Comparison of ENCODE assay signal across 29 cellular contexts in genomic region chr1:162324391-162324790, GRCh38. TPM values are rescaled to one million over a fixed set of nuclear protein-coding genes. Genes with fewer than 3 reads are reported as not detected.
"Had no signal": no experiment of that assay in that cellular context is flagged by ENCODE, and none has a peak within 500 bp of the region (broad histone marks: within the 10 kb centered on the region; RNA-seq: fewer than 3 reads in every experiment).

No MANE protein-coding gene starts in this region.

- H3K36me3 Mint-ChIP-seq: activated naive CD8-positive, alpha-beta T cell; mesothelial cell of epicardium; natural killer cell had no signal

- H3K27ac Mint-ChIP-seq: activated B cell treated with CpG ODN at 0.5 μM for 24 hours; activated CD8-positive, alpha-beta T cell treated with anti-CD3 and anti-CD28 coated beads for 36 hours; activated naive CD8-positive, alpha-beta T cell; activated T-cell treated with anti-CD3 and anti-CD28 coated beads, Interleukin-2, amount 50 U/mL, for 72 hours; mesothelial cell of epicardium; natural killer cell; T-helper 2 cell treated with Interferon-gamma antibody and Interleukin-4, amounts not matched to agents 5 μg/mL and 100 μg/mL, for 36 hours had no signal

- DNase-seq: activated B cell treated with CpG ODN at 0.5 μM for 24 hours; activated CD4-positive, alpha-beta T cell treated with anti-CD3 and anti-CD28 coated beads, Interleukin-2, amount 50 U/mL, for 1 hour; activated CD8-positive, alpha-beta T cell treated with anti-CD3 and anti-CD28 coated beads for 36 hours; activated naive CD4-positive, alpha-beta T cell; activated T-cell treated with anti-CD3 and anti-CD28 coated beads for 4 hours; activated T-cell treated with anti-CD3 and anti-CD28 coated beads, Interleukin-2, amount 50 U/mL, for 72 hours; anterior cingulate cortex; brain microvascular endothelial cell; cortex of kidney; foreskin keratinocyte; heart right ventricle; natural killer cell; right cardiac atrium; spleen; stimulated activated naive CD4-positive, alpha-beta T cell treated with Interleukin-2 at 50 U/mL for 16 hours; T-helper 1 cell had no signal

- H3K4me3 Mint-ChIP-seq: activated B cell treated with CpG ODN at 0.5 μM for 24 hours; activated CD8-positive, alpha-beta T cell treated with anti-CD3 and anti-CD28 coated beads for 36 hours; activated naive CD8-positive, alpha-beta T cell; activated T-cell treated with anti-CD3 and anti-CD28 coated beads, Interleukin-2, amount 50 U/mL, for 72 hours; mesothelial cell of epicardium; natural killer cell; T-helper 2 cell treated with Interferon-gamma antibody and Interleukin-4, amounts not matched to agents 5 μg/mL and 100 μg/mL, for 36 hours had no signal

- H3K9me3 ChIP-seq: esophagus muscularis mucosa, heart right ventricle, spleen, tibial nerve had no signal

- H3K4me1 Mint-ChIP-seq: activated B cell treated with CpG ODN at 0.5 μM for 24 hours had no signal

- H3K4me1 ChIP-seq: esophagus muscularis mucosa had no signal

- H3K4me3 ChIP-seq: esophagus muscularis mucosa, heart right ventricle, spleen, tibial nerve had no signal

- H3K27ac ChIP-seq: brain microvascular endothelial cell, esophagus muscularis mucosa, foreskin keratinocyte, heart right ventricle, spleen, tibial nerve had no signal

- H3K9me3 Mint-ChIP-seq: activated B cell treated with CpG ODN at 0.5 μM for 24 hours; activated CD8-positive, alpha-beta T cell treated with anti-CD3 and anti-CD28 coated beads for 36 hours; activated T-cell treated with anti-CD3 and anti-CD28 coated beads, Interleukin-2, amount 50 U/mL, for 72 hours; mesothelial cell of epicardium; natural killer cell; T-helper 2 cell treated with Interferon-gamma antibody and Interleukin-4, amounts not matched to agents 5 μg/mL and 100 μg/mL, for 36 hours had no signal

- H3K27me3 ChIP-seq: brain microvascular endothelial cell, esophagus muscularis mucosa, heart right ventricle, tibial nerve had no signal

- ATAC-seq: activated CD8-positive, alpha-beta T cell treated with anti-CD3 and anti-CD28 coated beads for 36 hours; activated T-cell treated with anti-CD3 and anti-CD28 coated beads, Interleukin-2, amount 50 U/mL, for 72 hours; foreskin keratinocyte; heart right ventricle; natural killer cell; right cardiac atrium had no signal

- H3K36me3 ChIP-seq: brain microvascular endothelial cell, esophagus muscularis mucosa, heart right ventricle, spleen, tibial nerve had no signal

RNA-seq across cellular contexts. Expression of gene SPATA46, which starts 52.3 kb away (rescaled TPM):
- total RNA-seq: activated B cell treated with CpG ODN at 0.5 μM for 24 hours; activated CD8-positive, alpha-beta T cell treated with anti-CD3 and anti-CD28 coated beads for 36 hours; activated T-cell treated with anti-CD3 and anti-CD28 coated beads, Interleukin-2, amount 50 U/mL, for 72 hours; cardiac septum; chondrocyte; esophagus muscularis mucosa; foreskin keratinocyte; glomerular endothelial cell; heart right ventricle; kidney epithelial cell; lower leg skin; mesothelial cell of epicardium; natural killer cell; omental fat pad; right cardiac atrium; spleen; temporal lobe; tibial nerve; ureter had no signal

RNA-seq across cellular contexts. Expression of gene C1orf226, which starts 57.1 kb away (rescaled TPM):
- total RNA-seq: activated B cell treated with CpG ODN at 0.5 μM for 24 hours had no signal
